In the genomic region with DNA sequence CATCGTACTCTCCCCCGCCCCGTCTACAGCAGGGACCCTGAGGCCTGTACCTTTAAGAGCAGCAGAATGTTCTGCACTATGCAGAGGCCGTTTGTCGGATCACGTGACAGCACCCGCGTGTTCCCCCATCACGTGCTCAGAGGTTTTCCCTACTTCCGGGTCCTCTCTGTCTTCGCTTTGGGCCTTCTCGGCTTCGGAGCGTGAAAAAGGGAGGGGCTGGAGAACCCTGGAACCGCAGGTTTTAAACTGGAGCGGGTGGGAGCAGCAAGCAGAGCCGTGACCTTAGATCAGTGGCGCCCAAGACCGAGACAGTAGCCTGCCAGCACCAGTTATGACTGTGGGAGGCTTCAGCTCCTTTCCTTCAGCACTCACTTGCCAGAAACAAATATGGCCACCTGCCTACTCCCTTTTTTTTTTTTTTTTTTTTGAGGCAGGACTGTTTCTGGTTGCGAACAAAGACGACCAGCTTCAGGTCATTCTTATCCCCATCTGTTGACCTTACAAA, we compare ENCODE assay signal across 8 cellular contexts.
DNase-seq lines count a peak whose midpoint lies in the region; ATAC-seq lines count a peak whose summit lies in the region.

A gene (minus strand): TSS at position 105 of the 505 bp plus-strand sequence. CDS start 315 bp downstream, outside the sequence.

- peaks cover 58% of the 10 kb centered on the region for H3K4me1 ChIP-seq in BLaER1

- peak within 1 kb of the TSS; percentile 98 for H3K4me3 ChIP-seq in BLaER1

- DNase-seq in NCI-H748 (lab: John Stamatoyannopoulos, UW; ENCODE audit: unreplicated experiment), result peak; percentile 91
- peak; percentile 80 for DNase-seq in activated CD4-positive, alpha-beta T cell treated with anti-CD3 and anti-CD28 coated beads, Interleukin-2, amount 50 U/mL, for 1 hour
- DNase-seq in dedifferentiated amniotic fluid mesenchymal stem cell (ENCODE audit: extremely low spot score), result peak; percentile 94
- peak; percentile 98 for DNase-seq in left kidney (ENCODE audit: low read depth, low spot score)
- DNase-seq in stimulated activated CD4-positive, alpha-beta T cell treated with anti-CD3 and anti-CD28 coated beads, Interleukin-1b, Interleukin-23, amount 100 ng/mL, for 48 hours, result peak; percentile 90

- H3K4me2 ChIP-seq in BLaER1, result peak within 1 kb of the TSS; percentile 94

- ATAC-seq in GM19328 (IDR thresholded peaks at IDR 0.05; ENCODE audit: unreplicated experiment) (peak; percentile 68), HG03521 (IDR thresholded peaks at IDR 0.05; ENCODE audit: unreplicated experiment) (peak; percentile 70)

- H3K36me3 ChIP-seq in BLaER1, result peaks cover 32% of the 10 kb centered on the region

- H3K27me3 ChIP-seq in BLaER1, result no peaks in the 10 kb centered on the region

- no peaks in the 10 kb centered on the region for H3K9me3 ChIP-seq in BLaER1

- peak within 1 kb of the TSS; percentile 93 for H3K9ac ChIP-seq in BLaER1

- no peaks in the 10 kb centered on the region for H4K20me1 ChIP-seq in BLaER1

- H3K27ac ChIP-seq in BLaER1, result peak within 1 kb of the TSS; percentile 97

Comparison
In these comparisons a context has a peak if more than half of its experiments do, and no peak if none do; other contexts are left out.
1. Peak in every context shown above with its lines: DNase-seq, ATAC-seq, H3K4me3 ChIP-seq and H3K27ac ChIP-seq.